Comparison of ENCODE assay signal across 9 cellular contexts in the genomic region with DNA sequence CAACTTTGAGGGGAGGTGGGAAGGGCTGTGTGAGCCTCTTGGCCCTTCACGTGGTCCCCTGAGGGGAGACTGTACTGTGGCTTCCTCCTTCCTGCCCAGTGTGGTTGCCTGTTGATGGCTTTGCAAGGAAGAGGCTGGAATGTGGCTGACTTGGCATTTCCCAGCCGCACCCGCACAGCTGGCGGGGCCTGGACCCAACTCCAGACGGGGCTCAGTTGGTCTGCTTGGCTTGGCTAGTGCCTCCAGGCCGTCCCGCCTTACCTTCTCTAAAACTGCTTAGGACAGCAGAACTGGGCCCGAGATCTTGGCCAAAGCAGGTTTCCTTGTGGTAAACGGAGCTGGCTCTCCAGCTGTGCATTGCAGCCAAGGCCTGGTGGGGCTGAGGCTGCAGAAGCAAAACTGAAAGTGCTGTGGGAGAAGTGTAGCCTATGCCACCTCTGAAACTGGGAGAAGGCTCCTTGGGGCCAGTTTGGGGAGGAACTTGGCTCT.
DNase-seq lines count a peak whose midpoint lies in the region; ATAC-seq, FAIRE-seq and TF ChIP-seq lines count a peak whose summit lies in the region.
"Had no signal": no experiment of that assay in that cellular context is flagged by ENCODE, and none has a peak within 500 bp of the region (broad histone marks: within the 10 kb centered on the region; RNA-seq: fewer than 3 reads in every experiment).

No MANE protein-coding gene starts in this region.

- no peaks in the 10 kb centered on the region for H3K27me3 ChIP-seq in keratinocyte (ENCODE audit: control insufficient read depth, extremely low read depth, insufficient read depth, low read length)
- no peaks in the 10 kb centered on the region for H3K27me3 ChIP-seq in tibial artery
- H3K27me3 ChIP-seq in brain microvascular endothelial cell (replicated peaks), result no peaks in the 10 kb centered on the region

- H3K4me1 ChIP-seq in keratinocyte (ENCODE audit: control insufficient read depth, extremely low read depth, insufficient read depth, low read length) (peaks cover 17% of the 10 kb centered on the region), tibial artery (peaks cover 0 to 18% (median 15%) of the 10 kb centered on the region in 4 donors)

- in situ Hi-C loops in brain microvascular endothelial cell (cut with HindIII; ENCODE audit: low pct_ligation_motif_present, low sequenced_read_pairs), result no loop called here

- H3K27me3 Mint-ChIP-seq in activated CD4-positive, alpha-beta T cell treated with anti-CD3 and anti-CD28 coated beads, Interleukin-2, amount 10 ng/mL, durations not matched to agents 7 days and 5 days, result peaks cover 12% of the 10 kb centered on the region
- peaks cover 16% of the 10 kb centered on the region for H3K27me3 Mint-ChIP-seq in activated CD4-positive, alpha-beta T cell treated with anti-CD3 and anti-CD28 coated beads for 36 hours
- H3K27me3 Mint-ChIP-seq in chondrocyte (ENCODE audit: low read depth), result peaks cover 12% of the 10 kb centered on the region

- peak overlapping the region; percentile 73 for H2AFZ ChIP-seq in keratinocyte (ENCODE audit: control insufficient read depth, low read length)

- H4K20me1 ChIP-seq in keratinocyte (ENCODE audit: control insufficient read depth, extremely low read depth, insufficient read depth, low read length), result no peaks in the 10 kb centered on the region

- ATAC-seq in activated CD4-positive, alpha-beta T cell treated with anti-CD3 and anti-CD28 coated beads for 36 hours, result no peak

- TF ChIP-seq CTCF in keratinocyte (optimal IDR thresholded peaks at IDR 0.05 in 1 of 3, IDR thresholded peaks at IDR 0.05 in 1 of 3, conservative IDR thresholded peaks at IDR 0.05 in 1 of 3; ENCODE audit: extremely low read depth in 1 of 3, insufficient read depth in 2 of 3, low read length in 3 of 3) (no peak), tibial artery (IDR thresholded peaks at IDR 0.05) (no peak), chondrocyte (IDR thresholded peaks at IDR 0.05) (no peak), brain microvascular endothelial cell (IDR thresholded peaks at IDR 0.05; ENCODE audit: low read depth, low read length, missing control alignments) (no peak)

- H3K27ac ChIP-seq in keratinocyte (ENCODE audit: control insufficient read depth, insufficient read depth, low read length) (no peak overlapping the region), tibial artery (peak overlapping the region; percentile 56 to 73), brain microvascular endothelial cell (no peak overlapping the region)

- H3K9me3 Mint-ChIP-seq in activated CD4-positive, alpha-beta T cell treated with anti-CD3 and anti-CD28 coated beads, Interleukin-2, amount 10 ng/mL, durations not matched to agents 7 days and 5 days, result no peaks in the 10 kb centered on the region
- no peaks in the 10 kb centered on the region for H3K9me3 Mint-ChIP-seq in activated CD4-positive, alpha-beta T cell treated with anti-CD3 and anti-CD28 coated beads for 36 hours (ENCODE audit: low read depth)
- H3K9me3 Mint-ChIP-seq in chondrocyte (ENCODE audit: low read depth), result no peaks in the 10 kb centered on the region

- peak overlapping the region; percentile 38 for H3K4me2 ChIP-seq in keratinocyte (ENCODE audit: control insufficient read depth, extremely low read depth, insufficient read depth, low read depth, low read length)

- peaks cover 19% of the 10 kb centered on the region for H3K4me1 Mint-ChIP-seq in activated CD4-positive, alpha-beta T cell treated with anti-CD3 and anti-CD28 coated beads, Interleukin-2, amount 10 ng/mL, durations not matched to agents 7 days and 5 days
- peaks cover 12% of the 10 kb centered on the region for H3K4me1 Mint-ChIP-seq in activated CD4-positive, alpha-beta T cell treated with anti-CD3 and anti-CD28 coated beads for 36 hours
- H3K4me1 Mint-ChIP-seq in chondrocyte (ENCODE audit: low read depth), result peaks cover 5% of the 10 kb centered on the region

- no peaks in the 10 kb centered on the region for H3K79me2 ChIP-seq in keratinocyte (ENCODE audit: control insufficient read depth, insufficient read depth, low read length)

- POLR2A ChIA-PET in activated CD4-positive, alpha-beta T cell treated with anti-CD3 and anti-CD28 coated beads, Interleukin-2, amount 10 ng/mL, durations not matched to agents 7 days and 5 days (lab: Charles Lee), result no interaction called here
- POLR2A ChIA-PET in activated CD4-positive, alpha-beta T cell treated with anti-CD3 and anti-CD28 coated beads for 36 hours (lab: Charles Lee), result no interaction called here

- no peaks in the 10 kb centered on the region for H3K36me3 ChIP-seq in keratinocyte (ENCODE audit: control insufficient read depth in 2 of 2, extremely low read depth in 1 of 2, insufficient read depth in 2 of 2, low read length in 2 of 2)
- peaks cover 0 to 4% (median 4%) of the 10 kb centered on the region in 3 donors for H3K36me3 ChIP-seq in tibial artery
- H3K36me3 ChIP-seq in brain microvascular endothelial cell (replicated peaks), result no peaks in the 10 kb centered on the region

- H3K9ac ChIP-seq in keratinocyte (ENCODE audit: control insufficient read depth, extremely low read depth, insufficient read depth, low read length), result no peak overlapping the region

- no peaks in the 10 kb centered on the region for H3K36me3 Mint-ChIP-seq in activated CD4-positive, alpha-beta T cell treated with anti-CD3 and anti-CD28 coated beads, Interleukin-2, amount 10 ng/mL, durations not matched to agents 7 days and 5 days (ENCODE audit: low read depth)
- no peaks in the 10 kb centered on the region for H3K36me3 Mint-ChIP-seq in activated CD4-positive, alpha-beta T cell treated with anti-CD3 and anti-CD28 coated beads for 36 hours (ENCODE audit: low read depth)
- no peaks in the 10 kb centered on the region for H3K36me3 Mint-ChIP-seq in chondrocyte (ENCODE audit: low read depth)

- dilution Hi-C loops in keratinocyte (cut with MboI; ENCODE audit: extremely low pct_ligation_motif_present, low sequenced_read_pairs), result no loop called here

- H3K27ac Mint-ChIP-seq in activated CD4-positive, alpha-beta T cell treated with anti-CD3 and anti-CD28 coated beads, Interleukin-2, amount 10 ng/mL, durations not matched to agents 7 days and 5 days, result no peak overlapping the region
- no peak overlapping the region for H3K27ac Mint-ChIP-seq in activated CD4-positive, alpha-beta T cell treated with anti-CD3 and anti-CD28 coated beads for 36 hours
- no peak overlapping the region for H3K27ac Mint-ChIP-seq in chondrocyte (ENCODE audit: unreplicated experiment)

- peak; percentile 59 for FAIRE-seq in keratinocyte (lab: Jason Lieb, UNC)

- H3K9me1 ChIP-seq in keratinocyte (ENCODE audit: control insufficient read depth, extremely low read depth, insufficient read depth, low read length), result no peaks in the 10 kb centered on the region

- DNase-seq in activated CD4-positive, alpha-beta T cell treated with anti-CD3 and anti-CD28 coated beads, Interleukin-2, amount 10 ng/mL, durations not matched to agents 7 days and 5 days, result peak; percentile 35
- DNase-seq in activated CD4-positive, alpha-beta T cell treated with anti-CD3 and anti-CD28 coated beads for 36 hours, result no peak
- DNase-seq in RPMI7951 (ENCODE audit: low read depth) (peak; percentile 85), keratinocyte (ENCODE audit: low read depth, low spot score) (no peak), tibial artery (peak; percentile 30 to 80), chondrocyte (ENCODE audit: low spot score) (no peak), brain microvascular endothelial cell (no peak), NCI-H2227 (lab: John Stamatoyannopoulos, UW; ENCODE audit: unreplicated experiment) (no peak)
- DNase-seq: T1000 had no signal

- H3K9me3 ChIP-seq in keratinocyte (ENCODE audit: control insufficient read depth, low read depth, low read length) (no peaks in the 10 kb centered on the region), tibial artery (no peaks in the 10 kb centered on the region)

- peak overlapping the region in 1 of 3 experiments; percentile 7 for H3K4me3 ChIP-seq in keratinocyte (ENCODE audit: control insufficient read depth in 2 of 3, extremely low read depth in 1 of 3, insufficient read depth in 2 of 3, low read depth in 1 of 3, low read length in 3 of 3)
- H3K4me3 ChIP-seq in tibial artery, result peak overlapping the region; percentile 37 to 42
- H3K4me3 ChIP-seq in brain microvascular endothelial cell (ENCODE audit: low read depth, low read length), result no peak overlapping the region

- H3K4me3 Mint-ChIP-seq in activated CD4-positive, alpha-beta T cell treated with anti-CD3 and anti-CD28 coated beads, Interleukin-2, amount 10 ng/mL, durations not matched to agents 7 days and 5 days, result peak overlapping the region; percentile 7
- H3K4me3 Mint-ChIP-seq in activated CD4-positive, alpha-beta T cell treated with anti-CD3 and anti-CD28 coated beads for 36 hours, result no peak overlapping the region
- H3K4me3 Mint-ChIP-seq in chondrocyte (ENCODE audit: unreplicated experiment), result no peak overlapping the region

- intact Hi-C loops in activated CD4-positive, alpha-beta T cell treated with anti-CD3 and anti-CD28 coated beads for 36 hours (cut with DNase I, micrococcal nuclease), result no loop called here
- intact Hi-C loops in tibial artery (cut with DNase I; ENCODE audit: low total_unique reads), result no loop called here

- CTCF ChIA-PET in activated CD4-positive, alpha-beta T cell treated with anti-CD3 and anti-CD28 coated beads, Interleukin-2, amount 10 ng/mL, durations not matched to agents 7 days and 5 days (lab: Charles Lee), result interaction anchor here (2.0 kb wide), 1 partner anchor 9 kb away, joined by 6 read pairs; no protein-coding TSS in a partner anchor
- CTCF ChIA-PET in activated CD4-positive, alpha-beta T cell treated with anti-CD3 and anti-CD28 coated beads for 36 hours (lab: Charles Lee), result interaction anchor here (1.6 to 4.2 kb wide), 2 partner anchors 9 to 200 kb away, joined by 6 to 21 read pairs; no protein-coding TSS in a partner anchor

Comparison
In these comparisons a context has a peak if more than half of its experiments do, and no peak if none do; other contexts are left out.
1. DNase-seq: peak in activated CD4-positive, alpha-beta T cell treated with anti-CD3 and anti-CD28 coated beads, Interleukin-2, amount 10 ng/mL, durations not matched to agents 7 days and 5 days (single experiment), RPMI7951 (single experiment) and tibial artery (2 of 2); none in activated CD4-positive, alpha-beta T cell treated with anti-CD3 and anti-CD28 coated beads for 36 hours (single experiment), keratinocyte (single experiment), chondrocyte (single experiment), brain microvascular endothelial cell (single experiment) and NCI-H2227 (single experiment).
2. H3K27ac ChIP-seq: peak in tibial artery (2 of 2); none in keratinocyte (single experiment) and brain microvascular endothelial cell (single experiment).